In genomic region chr11:115129771-115130306, GRCh38 we compare ENCODE assay signal across 27 cellular contexts.
"Had no signal": no experiment of that assay in that cellular context is flagged by ENCODE, and none has a peak within 500 bp of the region (broad histone marks: within the 10 kb centered on the region; RNA-seq: fewer than 3 reads in every experiment).

No MANE protein-coding gene starts in this region.

- FAIRE-seq: islet of Langerhans, small intestine had no signal

- H3K9me3 ChIP-seq: gastrocnemius medialis, left ventricle myocardium inferior, sigmoid colon, thoracic aorta, uterus had no signal

- H3K9me3 Mint-ChIP-seq: activated B cell treated with CpG ODN at 0.5 μM for 24 hours; activated naive CD4-positive, alpha-beta T cell treated with anti-CD3 and anti-CD28 coated beads, Interleukin-2, amount 50 U/mL, for 24 hours; activated T-cell treated with anti-CD3 and anti-CD28 coated beads, Interleukin-2, amount 50 U/mL, for 4 hours; activated T-helper 2 cell treated with anti-CD3 and anti-CD28 coated beads, Interferon-gamma antibody, Interleukin-2, Interleukin-4, amounts not matched to agents 10 μg/mL and 5 μg/mL and 100 μg/mL, durations not matched to agents 14 hours and 24 hours and 36 hours; effector memory CD8-positive, alpha-beta T cell; stimulated activated effector memory CD8-positive, alpha-beta T cell treated with anti-CD3 and anti-CD28 coated beads, Interleukin-12 subunit alpha, Interleukin-12 subunit beta, amount 100 ng/mL, for 72 hours; stimulated activated naive CD8-positive, alpha-beta T cell treated with anti-CD3 and anti-CD28 coated beads, Interleukin-15, Interleukin-2, amounts not matched to agents 100 ng/mL and 50 ng/mL, for 24 hours had no signal

- ATAC-seq: activated CD8-positive, alpha-beta T cell treated with anti-CD3 and anti-CD28 coated beads for 36 hours; activated naive CD8-positive, alpha-beta T cell treated with anti-CD3 and anti-CD28 coated beads, Interleukin-2, amount 50 U/mL, for 24 hours; activated T-cell treated with anti-CD3 and anti-CD28 coated beads, Interleukin-2, amount 50 U/mL, for 4 hours; effector memory CD8-positive, alpha-beta T cell; gastrocnemius medialis; naive thymus-derived CD4-positive, alpha-beta T cell; stimulated activated effector memory CD8-positive, alpha-beta T cell treated with anti-CD3 and anti-CD28 coated beads, Interleukin-12 subunit alpha, Interleukin-12 subunit beta, amount 100 ng/mL, for 72 hours had no signal

- H3K27ac ChIP-seq: gastrocnemius medialis, left ventricle myocardium inferior, sigmoid colon, thoracic aorta, uterus had no signal

- H3K4me3 Mint-ChIP-seq: activated B cell treated with CpG ODN at 0.5 μM for 24 hours; activated CD8-positive, alpha-beta T cell treated with anti-CD3 and anti-CD28 coated beads for 36 hours; activated naive CD4-positive, alpha-beta T cell treated with anti-CD3 and anti-CD28 coated beads, Interleukin-2, amount 50 U/mL, for 24 hours; activated naive CD8-positive, alpha-beta T cell treated with anti-CD3 and anti-CD28 coated beads, Interleukin-2, amount 50 U/mL, for 24 hours; activated T-cell treated with anti-CD3 and anti-CD28 coated beads, Interleukin-2, amount 50 U/mL, for 4 hours; effector memory CD8-positive, alpha-beta T cell; naive thymus-derived CD4-positive, alpha-beta T cell; stimulated activated effector memory CD8-positive, alpha-beta T cell treated with anti-CD3 and anti-CD28 coated beads, Interleukin-12 subunit alpha, Interleukin-12 subunit beta, amount 100 ng/mL, for 72 hours; stimulated activated naive CD8-positive, alpha-beta T cell treated with anti-CD3 and anti-CD28 coated beads, Interleukin-15, Interleukin-2, amounts not matched to agents 100 ng/mL and 50 ng/mL, for 24 hours had no signal

- H3K27me3 Mint-ChIP-seq: activated B cell treated with CpG ODN at 0.5 μM for 24 hours; activated naive CD4-positive, alpha-beta T cell treated with anti-CD3 and anti-CD28 coated beads, Interleukin-2, amount 50 U/mL, for 24 hours had no signal

- DNase-seq: activated B cell treated with CpG ODN at 0.5 μM for 24 hours; activated CD4-positive, alpha-beta T cell treated with anti-CD3 and anti-CD28 coated beads, Interleukin-2, amount 50 U/mL, for 1 hour; activated CD8-positive, alpha-beta T cell treated with anti-CD3 and anti-CD28 coated beads for 36 hours; activated naive CD8-positive, alpha-beta T cell treated with anti-CD3 and anti-CD28 coated beads, Interleukin-2, amount 50 U/mL, for 24 hours; activated T-cell treated with anti-CD3 and anti-CD28 coated beads, Interleukin-2, amount 50 U/mL, for 4 hours; amygdala; caudate nucleus; cortex of kidney; effector memory CD8-positive, alpha-beta T cell; erythroblast; gastrocnemius medialis; glutamatergic neuron; left ventricle myocardium inferior; naive thymus-derived CD4-positive, alpha-beta T cell; sigmoid colon; small intestine; stimulated activated CD4-positive, alpha-beta T cell treated with anti-CD3 and anti-CD28 coated beads, Interleukin-4, amount 100 ng/mL, for 24 hours; T-helper 2 cell; trophoblast cell; uterus had no signal

- H3K4me3 ChIP-seq: gastrocnemius medialis, left ventricle myocardium inferior, lung, sigmoid colon, thoracic aorta, uterus had no signal

- H3K36me3 Mint-ChIP-seq: activated naive CD4-positive, alpha-beta T cell treated with anti-CD3 and anti-CD28 coated beads, Interleukin-2, amount 50 U/mL, for 24 hours; naive thymus-derived CD4-positive, alpha-beta T cell; stimulated activated effector memory CD8-positive, alpha-beta T cell treated with anti-CD3 and anti-CD28 coated beads, Interleukin-12 subunit alpha, Interleukin-12 subunit beta, amount 100 ng/mL, for 72 hours had no signal

- H3K27me3 ChIP-seq: gastrocnemius medialis, sigmoid colon, uterus had no signal

- H3K27ac Mint-ChIP-seq: activated B cell treated with CpG ODN at 0.5 μM for 24 hours; activated CD8-positive, alpha-beta T cell treated with anti-CD3 and anti-CD28 coated beads for 36 hours; activated naive CD4-positive, alpha-beta T cell treated with anti-CD3 and anti-CD28 coated beads, Interleukin-2, amount 50 U/mL, for 24 hours; activated naive CD8-positive, alpha-beta T cell treated with anti-CD3 and anti-CD28 coated beads, Interleukin-2, amount 50 U/mL, for 24 hours; activated T-helper 2 cell treated with anti-CD3 and anti-CD28 coated beads, Interferon-gamma antibody, Interleukin-2, Interleukin-4, amounts not matched to agents 10 μg/mL and 5 μg/mL and 100 μg/mL, durations not matched to agents 14 hours and 24 hours and 36 hours; effector memory CD8-positive, alpha-beta T cell; naive thymus-derived CD4-positive, alpha-beta T cell; stimulated activated effector memory CD8-positive, alpha-beta T cell treated with anti-CD3 and anti-CD28 coated beads, Interleukin-12 subunit alpha, Interleukin-12 subunit beta, amount 100 ng/mL, for 72 hours; stimulated activated naive CD8-positive, alpha-beta T cell treated with anti-CD3 and anti-CD28 coated beads, Interleukin-15, Interleukin-2, amounts not matched to agents 100 ng/mL and 50 ng/mL, for 24 hours had no signal

- H3K4me1 Mint-ChIP-seq: activated naive CD4-positive, alpha-beta T cell treated with anti-CD3 and anti-CD28 coated beads, Interleukin-2, amount 50 U/mL, for 24 hours; activated naive CD8-positive, alpha-beta T cell treated with anti-CD3 and anti-CD28 coated beads, Interleukin-2, amount 50 U/mL, for 24 hours; naive thymus-derived CD4-positive, alpha-beta T cell; stimulated activated effector memory CD8-positive, alpha-beta T cell treated with anti-CD3 and anti-CD28 coated beads, Interleukin-12 subunit alpha, Interleukin-12 subunit beta, amount 100 ng/mL, for 72 hours had no signal

- H3K4me1 ChIP-seq: gastrocnemius medialis, left ventricle myocardium inferior, sigmoid colon, uterus had no signal

- H3K36me3 ChIP-seq: gastrocnemius medialis, left ventricle myocardium inferior, sigmoid colon, thoracic aorta, uterus had no signal
